Comparison of ENCODE assay signal across 34 cellular contexts in genomic region chr9:21172156-21172555, GRCh38.
"Had no signal": no experiment of that assay in that cellular context is flagged by ENCODE, and none has a peak within 500 bp of the region (broad histone marks: within the 10 kb centered on the region; RNA-seq: fewer than 3 reads in every experiment).

No MANE protein-coding gene starts in this region.

- H3K36me3 ChIP-seq: MG63 had no signal

- H3K9me3 ChIP-seq: MG63 had no signal

- H3K4me3 ChIP-seq: MG63 had no signal

- DNase-seq: Karpas-422, Kasumi-1, MG63, MM.1S, MV-4-11, NCI-H1048, NCI-H1092, NCI-H1092 treated with DMSO at 0.1 percent for 48 hours, NCI-H1105, NCI-H1105 treated with DMSO at 0.1 percent for 48 hours, NCI-H1417, NCI-H1417 treated with DMSO at 0.1 percent for 48 hours, NCI-H1436, NCI-H1436 treated with DMSO at 0.1 percent for 48 hours, NCI-H146, NCI-H1694, NCI-H1694 treated with DMSO at 0.1 percent for 48 hours, NCI-H187, NCI-H187 treated with DMSO at 0.1 percent for 48 hours, NCI-H1930, NCI-H2029, NCI-H2029 treated with DMSO at 0.1 percent for 48 hours, NCI-H2081, NCI-H2081 treated with DMSO at 0.1 percent for 48 hours, NCI-H2107, NCI-H2171, NCI-H2171 treated with DMSO at 0.1 percent for 48 hours, NCI-H2227 treated with DMSO at 0.1 percent for 48 hours, NCI-H226, NCI-H345, NCI-H446, NCI-H446 treated with DMSO at 0.1 percent for 48 hours, NCI-H510A, NCI-H510A treated with DMSO at 0.1 percent for 48 hours had no signal
